ENCODE assay signal across 14 cellular contexts in genomic region chr2:136534817-136535216, GRCh38.
A peak's percentile ranks its signal among the peaks of the same experiment; 100 is the strongest.
DNase-seq lines count a peak whose midpoint lies in the region; ATAC-seq and TF ChIP-seq lines count a peak whose summit lies in the region.
"Had no signal": no experiment of that assay in that cellular context is flagged by ENCODE, and none has a peak within 500 bp of the region (broad histone marks: within the 10 kb centered on the region; RNA-seq: fewer than 3 reads in every experiment).

No MANE protein-coding gene starts in this region.

- no peaks in the 10 kb centered on the region for H3K36me3 ChIP-seq in left ventricle myocardium inferior
- H3K36me3 ChIP-seq in PC-9 (ENCODE audit: low read depth) = no peaks in the 10 kb centered on the region
- no peaks in the 10 kb centered on the region for H3K36me3 ChIP-seq in mucosa of descending colon (ENCODE audit: low read depth)
- H3K36me3 ChIP-seq: BLaER1 treated with 17β-estradiol and CSF1 and Interleukin-3, amounts not matched to agents 10 nM and 100 nM had no signal

- TF ChIP-seq CTCF in left ventricle myocardium inferior (IDR thresholded peaks at IDR 0.05; ENCODE audit: borderline replicate concordance) (no peak), PC-9 (conservative IDR thresholded peaks at IDR 0.05) (no peak), mucosa of descending colon (IDR thresholded peaks at IDR 0.05) (no peak)

- H3K79me2 ChIP-seq in PC-9 (ENCODE audit: low read depth) = no peaks in the 10 kb centered on the region

- no TSS peak for BruUV-seq in PC-9 (replicated peaks; lab: Mats Ljungman, UMichigan)

- H3K9me3 ChIP-seq in left ventricle myocardium inferior (replicated peaks) (no peaks in the 10 kb centered on the region), PC-9 (ENCODE audit: insufficient read depth, low read depth) (no peaks in the 10 kb centered on the region), mucosa of descending colon (no peaks in the 10 kb centered on the region)

- H3F3A ChIP-seq in PC-9 (ENCODE audit: insufficient read depth, low read depth) = no peaks in the 10 kb centered on the region

- no peak overlapping the region for H2AFZ ChIP-seq in PC-9

- H3K4me1 ChIP-seq in left ventricle myocardium inferior (peaks cover 17% of the 10 kb centered on the region), PC-9 (replicated peaks; ENCODE audit: insufficient read depth) (no peaks in the 10 kb centered on the region), mucosa of descending colon (ENCODE audit: low read depth) (no peaks in the 10 kb centered on the region)
- H3K4me1 ChIP-seq: BLaER1 treated with 17β-estradiol and CSF1 and Interleukin-3, amounts not matched to agents 10 nM and 100 nM had no signal

- no peak overlapping the region for H3K4me2 ChIP-seq in PC-9
- H3K4me2 ChIP-seq: BLaER1 treated with 17β-estradiol and CSF1 and Interleukin-3, amounts not matched to agents 10 nM and 100 nM had no signal

- peak overlapping the region; percentile 1 for H3K27ac ChIP-seq in left ventricle myocardium inferior (replicated peaks)
- H3K27ac ChIP-seq in PC-9 = no peak overlapping the region
- H3K27ac ChIP-seq: BLaER1 treated with 17β-estradiol and CSF1 and Interleukin-3, amounts not matched to agents 10 nM and 100 nM had no signal

- H3K9me2 ChIP-seq in PC-9 (ENCODE audit: insufficient read depth) = no peaks in the 10 kb centered on the region

- H4K20me1 ChIP-seq in PC-9 (ENCODE audit: insufficient read depth) = no peaks in the 10 kb centered on the region
- H4K20me1 ChIP-seq: BLaER1 treated with 17β-estradiol and CSF1 and Interleukin-3, amounts not matched to agents 10 nM and 100 nM had no signal

- no peak for ATAC-seq in HG02642 (IDR thresholded peaks at IDR 0.05; ENCODE audit: poor library complexity, unreplicated experiment)
- no peak for ATAC-seq in mucosa of descending colon
- ATAC-seq: CD8-positive, alpha-beta T cell had no signal

- POLR2A ChIA-PET in PC-9 (lab: Charles Lee; ENCODE audit: unreplicated experiment) = no interaction called here

- H3K4me3 ChIP-seq in left ventricle myocardium inferior (no peak overlapping the region), PC-9 (no peak overlapping the region), mucosa of descending colon (no peak overlapping the region)
- H3K4me3 ChIP-seq: BLaER1 treated with 17β-estradiol and CSF1 and Interleukin-3, amounts not matched to agents 10 nM and 100 nM had no signal

- CTCF ChIA-PET in PC-9 (lab: Charles Lee) = no interaction called here

- H3K27me3 ChIP-seq in left ventricle myocardium inferior (ENCODE audit: low read depth) (no peaks in the 10 kb centered on the region), PC-9 (ENCODE audit: insufficient read depth, low read depth) (no peaks in the 10 kb centered on the region)
- H3K27me3 ChIP-seq: BLaER1 treated with 17β-estradiol and CSF1 and Interleukin-3, amounts not matched to agents 10 nM and 100 nM had no signal

- DNase-seq in NCI-H446 (lab: John Stamatoyannopoulos, UW) (peak; percentile 36 to 89), cardiac septum (ENCODE audit: low spot score) (peak; percentile 81), left ventricle myocardium inferior (peak; percentile 71), PC-9 (no peak), mucosa of descending colon (no peak)
- DNase-seq: Calu3; CD8-positive, alpha-beta T cell; DMS79 treated with DMSO at 0.1 percent for 48 hours; GF-D8; GOT3; H7; IMR-90 had no signal

- intact Hi-C loops in cardiac septum (cut with DNase I) = no loop called here
- intact Hi-C loops in left ventricle myocardium inferior (cut with micrococcal nuclease) = no loop called here
- intact Hi-C loops in PC-9 (cut with micrococcal nuclease; ENCODE audit: unreplicated experiment) = no loop called here
- intact Hi-C loops in mucosa of descending colon (cut with DNase I, micrococcal nuclease) = no loop called here

Comparison
In these comparisons a context has a peak if more than half of its experiments do, and no peak if none do; other contexts are left out.
1. DNase-seq: peak in NCI-H446 (2 of 2), cardiac septum (single experiment) and left ventricle myocardium inferior (single experiment); none in PC-9 (0 of 2) and mucosa of descending colon (0 of 3).